ENCODE assay signal across 17 cellular contexts in the genomic region with DNA sequence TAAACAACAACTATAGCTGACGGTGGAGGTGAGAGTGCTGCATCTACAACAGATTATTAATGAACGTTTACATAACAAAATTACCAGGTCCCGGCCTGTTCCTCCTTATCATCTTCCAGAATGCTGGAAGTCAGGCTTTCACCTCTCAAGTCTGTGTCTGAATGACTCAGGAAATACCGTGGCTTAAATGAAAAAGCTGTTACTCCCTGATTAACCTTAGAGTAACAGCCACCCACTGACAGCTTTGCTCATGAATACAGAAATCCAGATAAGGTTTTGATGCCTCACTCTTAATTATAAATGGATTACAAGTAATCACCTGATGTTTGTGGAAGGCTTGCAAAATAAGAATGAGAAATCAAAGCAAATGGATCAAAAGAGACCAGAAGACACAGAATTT.
"Had no signal": no experiment of that assay in that cellular context is flagged by ENCODE, and none has a peak within 500 bp of the region (broad histone marks: within the 10 kb centered on the region; RNA-seq: fewer than 3 reads in every experiment).

No MANE protein-coding gene starts in this region.

- H3K27ac ChIP-seq: adrenal gland, brain microvascular endothelial cell, foreskin keratinocyte, heart left ventricle, left ventricle myocardium inferior, pancreas, skin epidermis, stomach had no signal

- H3K27ac Mint-ChIP-seq: activated B cell treated with CpG ODN at 0.5 μM for 24 hours; activated CD4-positive, alpha-beta T cell treated with anti-CD3 and anti-CD28 coated beads, Interleukin-2, amount 10 ng/mL, durations not matched to agents 7 days and 5 days had no signal

- H3K4me3 ChIP-seq: adrenal gland, heart left ventricle, left ventricle myocardium inferior, pancreas, skin epidermis, stomach had no signal

- H3K9me3 ChIP-seq: adrenal gland, heart left ventricle, left ventricle myocardium inferior, pancreas, stomach had no signal

- H3K27me3 Mint-ChIP-seq: activated B cell treated with CpG ODN at 0.5 μM for 24 hours; activated CD4-positive, alpha-beta T cell treated with anti-CD3 and anti-CD28 coated beads, Interleukin-2, amount 10 ng/mL, durations not matched to agents 7 days and 5 days had no signal

- ATAC-seq: foreskin keratinocyte, heart left ventricle, pancreas had no signal

- H3K9me3 Mint-ChIP-seq: neural crest cell had no signal

- H3K4me1 Mint-ChIP-seq: activated B cell treated with CpG ODN at 0.5 μM for 24 hours; activated CD4-positive, alpha-beta T cell treated with anti-CD3 and anti-CD28 coated beads, Interleukin-2, amount 10 ng/mL, durations not matched to agents 7 days and 5 days; neural crest cell had no signal

- DNase-seq: activated B cell treated with CpG ODN at 0.5 μM for 24 hours; activated CD4-positive, alpha-beta T cell treated with anti-CD3 and anti-CD28 coated beads, Interleukin-2, amount 10 ng/mL, durations not matched to agents 7 days and 5 days; activated CD8-positive, alpha-beta memory T cell treated with anti-CD3 and anti-CD28 coated beads for 24 hours; activated naive CD4-positive, alpha-beta T cell treated with anti-CD3 and anti-CD28 coated beads, Interleukin-2, amount 50 U/mL, for 16 hours; adrenal gland; brain microvascular endothelial cell; dermis blood vessel endothelial cell; heart left ventricle; islet precursor cell; left ventricle myocardium inferior; pancreas; retina; stomach; T-helper 9 cell had no signal

- H3K27me3 ChIP-seq: adrenal gland, brain microvascular endothelial cell, foreskin keratinocyte, heart left ventricle, pancreas, stomach had no signal

- H3K36me3 ChIP-seq: adrenal gland, brain microvascular endothelial cell, heart left ventricle, left ventricle myocardium inferior, pancreas, stomach had no signal

- H3K4me1 ChIP-seq: adrenal gland, foreskin keratinocyte, heart left ventricle, left ventricle myocardium inferior, pancreas, stomach had no signal

- H3K4me3 Mint-ChIP-seq: activated B cell treated with CpG ODN at 0.5 μM for 24 hours; activated CD4-positive, alpha-beta T cell treated with anti-CD3 and anti-CD28 coated beads, Interleukin-2, amount 10 ng/mL, durations not matched to agents 7 days and 5 days; neural crest cell had no signal
